In the genomic region with DNA sequence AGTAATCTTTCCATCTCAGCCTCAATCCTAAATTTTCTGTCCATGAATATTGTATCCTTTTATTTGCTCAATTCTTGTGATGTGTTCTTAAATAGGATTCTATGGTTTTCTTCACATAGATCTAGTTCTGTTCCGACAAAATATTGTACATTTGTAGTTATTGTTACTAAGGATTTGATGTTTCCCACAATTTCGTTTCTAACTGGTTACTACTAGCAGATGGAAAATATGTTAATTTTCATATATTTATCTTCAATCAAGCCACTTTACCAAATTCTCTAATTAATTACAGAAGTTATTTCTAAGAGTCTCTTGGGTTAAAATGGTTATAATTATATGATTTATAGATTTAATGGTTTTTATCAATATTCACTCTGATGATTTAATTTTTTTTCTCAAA, we compare ENCODE assay signal across 26 cellular contexts.
"Had no signal": no experiment of that assay in that cellular context is flagged by ENCODE, and none has a peak within 500 bp of the region (broad histone marks: within the 10 kb centered on the region; RNA-seq: fewer than 3 reads in every experiment).

No MANE protein-coding gene starts in this region.

- H3K4me1 ChIP-seq: stomach, suprapubic skin, testis, tibial artery, tibial nerve, transverse colon, upper lobe of left lung, upper lobe of right lung, uterus, vagina had no signal

- H3K4me3 ChIP-seq: stomach, suprapubic skin, testis, thoracic aorta, tibial artery, tibial nerve, transverse colon, upper lobe of left lung, upper lobe of right lung, uterus, vagina had no signal

- H3K36me3 ChIP-seq: stomach, suprapubic skin, thoracic aorta, tibial artery, tibial nerve, transverse colon, upper lobe of left lung, upper lobe of right lung, uterus, vagina had no signal

- FAIRE-seq: urothelium cell line had no signal

- H3K27ac ChIP-seq: stomach, suprapubic skin, testis, thoracic aorta, tibial artery, tibial nerve, transverse colon, upper lobe of left lung, upper lobe of right lung, uterus, vagina had no signal

- DNase-seq: stimulated activated CD4-positive, alpha-beta T cell treated with anti-CD3 and anti-CD28 coated beads, Interleukin-2, amount 100 ng/mL, for 48 hours; stimulated activated CD4-positive, alpha-beta T cell treated with anti-CD3 and anti-CD28 coated beads, Interleukin-4, amount 100 ng/mL, for 1 hour; stimulated activated CD4-positive, alpha-beta T cell treated with anti-CD3 and anti-CD28 coated beads, Interleukin-4, amount 100 ng/mL, for 24 hours; stimulated activated CD4-positive, alpha-beta T cell treated with anti-CD3 and anti-CD28 coated beads, Interleukin-4, amount 100 ng/mL, for 4 hours; stimulated activated CD8-positive, alpha-beta memory T cell treated with anti-CD3 and anti-CD28 coated beads, Interleukin-4, amount 100 ng/mL, for 48 hours; stimulated activated naive B cell treated with anti-CD40 and anti-IgM and Interleukin-4, amounts not matched to agents 10 μg/mL and 1 μg/mL and 100 μg/mL, for 72 hours; stimulated activated naive CD4-positive, alpha-beta T cell; stimulated activated naive CD4-positive, alpha-beta T cell treated with Interleukin-2 at 50 U/mL for 16 hours; stimulated activated naive CD8-positive, alpha-beta T cell treated with anti-CD3 and anti-CD28 coated beads, Interleukin-15, amount 100 ng/mL, for 72 hours; stimulated activated naive CD8-positive, alpha-beta T cell treated with anti-CD3 and anti-CD28 coated beads, Interleukin-15, Interleukin-2, amounts not matched to agents 100 U/mL and 50 U/mL, for 24 hours; stomach; substantia nigra; testis; tibial artery; transverse colon; trophoblast cell; upper lobe of left lung; upper lobe of right lung; uterus had no signal

- ATAC-seq: stimulated activated effector memory CD8-positive, alpha-beta T cell treated with anti-CD3 and anti-CD28 coated beads, Interleukin-12 subunit alpha, Interleukin-12 subunit beta, amount 100 ng/mL, for 72 hours; stimulated activated memory B cell treated with anti-CD40 and anti-IgM and Interleukin-4, amounts not matched to agents 10 μg/mL and 1 μg/mL and 100 μg/mL, for 72 hours; stimulated activated naive B cell treated with anti-CD40 and anti-IgM and Interleukin-4, amounts not matched to agents 10 μg/mL and 1 μg/mL and 100 μg/mL, for 72 hours; stimulated activated naive CD8-positive, alpha-beta T cell treated with anti-CD3 and anti-CD28 coated beads, Interleukin-15, amount 100 ng/mL, for 72 hours; stimulated activated naive CD8-positive, alpha-beta T cell treated with anti-CD3 and anti-CD28 coated beads, Interleukin-15, Interleukin-2, amounts not matched to agents 100 U/mL and 50 U/mL, for 24 hours; upper lobe of right lung had no signal

- H3K27me3 ChIP-seq: stomach, testis, tibial artery, tibial nerve, transverse colon, upper lobe of left lung, upper lobe of right lung, uterus, vagina had no signal

- H3K9me3 ChIP-seq: stomach, suprapubic skin, testis, thoracic aorta, tibial artery, tibial nerve, transverse colon, upper lobe of left lung, upper lobe of right lung, uterus, vagina had no signal
